In the genomic region with DNA sequence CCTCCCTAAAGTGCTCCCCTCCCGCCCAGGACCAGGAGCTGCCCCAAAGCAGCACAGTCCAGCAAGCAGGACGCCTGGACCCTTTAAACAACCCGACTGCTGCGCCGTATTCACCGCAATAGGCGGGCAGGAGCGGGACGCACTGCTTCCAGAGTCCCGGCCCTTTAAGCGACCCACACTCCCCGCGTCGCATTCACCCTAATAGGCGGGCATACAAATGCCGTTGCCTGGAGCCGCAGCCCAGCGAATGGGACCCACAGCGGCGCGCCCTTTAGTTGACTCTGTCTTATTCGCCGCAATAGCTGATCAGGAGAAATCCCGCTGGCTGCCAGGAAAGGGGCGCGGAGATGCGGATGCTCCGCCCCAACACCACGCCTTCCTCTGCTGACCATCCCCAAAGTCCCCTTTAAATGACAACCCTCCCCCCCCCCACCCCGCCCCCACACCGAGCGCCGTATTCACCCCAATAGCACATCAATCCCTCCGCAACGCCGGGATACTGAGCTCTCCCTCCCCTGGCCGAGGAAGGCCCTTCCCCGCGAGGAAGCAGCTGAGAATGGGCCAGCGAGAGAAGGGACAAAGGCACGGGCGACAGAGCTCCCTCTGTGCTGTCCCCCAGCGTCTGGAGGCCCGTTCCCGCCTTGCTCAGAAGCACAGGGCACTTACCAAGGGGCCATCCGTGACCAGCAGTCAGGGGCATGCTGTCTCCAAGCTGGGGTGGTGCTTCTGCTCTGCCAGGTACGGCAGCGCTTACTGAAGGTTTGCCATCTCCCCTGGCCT, we compare ENCODE assay signal across 9 cellular contexts. TPM values are rescaled to one million over a fixed set of nuclear protein-coding genes. Genes with fewer than 3 reads are reported as not detected.
DNase-seq lines count a peak whose midpoint lies in the region; ATAC-seq, FAIRE-seq and TF ChIP-seq lines count a peak whose summit lies in the region.
"Had no signal": no experiment of that assay in that cellular context is flagged by ENCODE, and none has a peak within 500 bp of the region (broad histone marks: within the 10 kb centered on the region; RNA-seq: fewer than 3 reads in every experiment).

No MANE protein-coding gene starts in this region.

- FAIRE-seq in kidney (lab: Jason Lieb, UNC): no peak

- POLR2A ChIA-PET in activated CD4-positive, alpha-beta T cell treated with anti-CD3 and anti-CD28 coated beads, Interleukin-2, amount 10 ng/mL, durations not matched to agents 7 days and 5 days (lab: Charles Lee): no interaction called here

- peak overlapping the region; percentile 73 to 80 for H3K27ac ChIP-seq in kidney (ENCODE audit: low read depth in 2 of 2, low read length in 2 of 2)

- TF ChIP-seq CTCF in kidney (IDR thresholded peaks at IDR 0.05; ENCODE audit: borderline replicate concordance, extremely low read depth, insufficient read depth): no peak
- no peak for TF ChIP-seq CTCF in GM13977 (IDR thresholded peaks at IDR 0.05; ENCODE audit: extremely low read depth, insufficient read depth, missing control alignments)

- no peak for ATAC-seq in HG03159 (IDR thresholded peaks at IDR 0.05; ENCODE audit: unreplicated experiment)

- CTCF ChIA-PET in activated CD4-positive, alpha-beta T cell treated with anti-CD3 and anti-CD28 coated beads, Interleukin-2, amount 10 ng/mL, durations not matched to agents 7 days and 5 days (lab: Charles Lee): interaction anchor here (0.7 kb wide), 1 partner anchor 11 kb away, joined by 3 read pairs; no protein-coding TSS in a partner anchor

- H3K9me3 ChIP-seq in kidney (ENCODE audit: control insufficient read depth in 1 of 2, low read length in 2 of 2) (no peaks in the 10 kb centered on the region), skeletal muscle satellite cell (replicated peaks; ENCODE audit: low read length) (no peaks in the 10 kb centered on the region)

- no peaks in the 10 kb centered on the region for H3K9me3 Mint-ChIP-seq in activated CD4-positive, alpha-beta T cell treated with anti-CD3 and anti-CD28 coated beads, Interleukin-2, amount 10 ng/mL, durations not matched to agents 7 days and 5 days
- H3K9me3 Mint-ChIP-seq: activated T-cell treated with anti-CD3 and anti-CD28 coated beads, Interleukin-2, amount 50 U/mL, for 4 hours had no signal

- DNase-seq in activated CD4-positive, alpha-beta T cell treated with anti-CD3 and anti-CD28 coated beads, Interleukin-2, amount 10 ng/mL, durations not matched to agents 7 days and 5 days: peak; percentile 30
- no peak for DNase-seq in activated CD4-positive, alpha-beta T cell treated with anti-CD3 and anti-CD28 coated beads for 1 hour
- DNase-seq in OCI-M1 (lab: John Stamatoyannopoulos, UW) (peak; percentile 83), dedifferentiated amniotic fluid mesenchymal stem cell (ENCODE audit: extremely low spot score) (peak; percentile 85), kidney (peak; percentile 97), GM13977 (ENCODE audit: low spot score) (no peak)
- DNase-seq: activated T-cell treated with anti-CD3 and anti-CD28 coated beads, Interleukin-2, amount 50 U/mL, for 4 hours had no signal

- no peaks in the 10 kb centered on the region for H3K36me3 ChIP-seq in kidney (ENCODE audit: control insufficient read depth in 1 of 2, insufficient read depth in 2 of 2, low read length in 2 of 2)
- no peaks in the 10 kb centered on the region for H3K36me3 ChIP-seq in skeletal muscle satellite cell (ENCODE audit: insufficient read depth, low read length)

- H3K27me3 ChIP-seq in skeletal muscle satellite cell (ENCODE audit: control insufficient read depth, insufficient read depth, low read length): no peaks in the 10 kb centered on the region

- H3K4me1 ChIP-seq in kidney (ENCODE audit: control insufficient read depth in 1 of 2, insufficient read depth in 1 of 2, low read depth in 1 of 2, low read length in 2 of 2) (peaks cover 31 to 47% of the 10 kb centered on the region in 2 donors), skeletal muscle satellite cell (ENCODE audit: control insufficient read depth, insufficient read depth, low read length) (peaks cover 63% of the 10 kb centered on the region)

- intact Hi-C loops in kidney (cut with DNase I): no loop called here

- peak overlapping the region; percentile 97 for H3K4me2 ChIP-seq in skeletal muscle satellite cell (ENCODE audit: low read length)

- H3K4me3 Mint-ChIP-seq in activated CD4-positive, alpha-beta T cell treated with anti-CD3 and anti-CD28 coated beads, Interleukin-2, amount 10 ng/mL, durations not matched to agents 7 days and 5 days: no peak overlapping the region
- H3K4me3 Mint-ChIP-seq: activated T-cell treated with anti-CD3 and anti-CD28 coated beads, Interleukin-2, amount 50 U/mL, for 4 hours had no signal

- peak overlapping the region; percentile 39 to 70 for H3K9ac ChIP-seq in kidney (ENCODE audit: low read length in 2 of 2)
- peak overlapping the region; percentile 59 for H3K9ac ChIP-seq in skeletal muscle satellite cell (ENCODE audit: low read depth, low read length)

- no peaks in the 10 kb centered on the region for H3K36me3 Mint-ChIP-seq in activated CD4-positive, alpha-beta T cell treated with anti-CD3 and anti-CD28 coated beads, Interleukin-2, amount 10 ng/mL, durations not matched to agents 7 days and 5 days (ENCODE audit: low read depth)

- H3K4me3 ChIP-seq in kidney (ENCODE audit: low read length in 2 of 2) (peak overlapping the region; percentile 47 to 59), skeletal muscle satellite cell (ENCODE audit: low read length) (peak overlapping the region; percentile 75)

- peaks cover 11% of the 10 kb centered on the region for H3K4me1 Mint-ChIP-seq in activated CD4-positive, alpha-beta T cell treated with anti-CD3 and anti-CD28 coated beads, Interleukin-2, amount 10 ng/mL, durations not matched to agents 7 days and 5 days

- in situ Hi-C loops in GM13977 (cut with MboI; ENCODE audit: low pct_unique_long_range_greater_than_20kb, low sequenced_read_pairs, unreplicated experiment): no loop called here

- no peak overlapping the region for H3K27ac Mint-ChIP-seq in activated CD4-positive, alpha-beta T cell treated with anti-CD3 and anti-CD28 coated beads, Interleukin-2, amount 10 ng/mL, durations not matched to agents 7 days and 5 days

- H3K27me3 Mint-ChIP-seq in activated CD4-positive, alpha-beta T cell treated with anti-CD3 and anti-CD28 coated beads, Interleukin-2, amount 10 ng/mL, durations not matched to agents 7 days and 5 days: peaks cover 24% of the 10 kb centered on the region

RNA-seq across cellular contexts. Expression of gene OSBPL5, which starts 4.7 kb away (rescaled TPM):
- 10 to 100 TPM in 1 of 2 experiments, 1 to 10 TPM in 1; 9.6 to 12.0 TPM for total RNA-seq in activated CD4-positive, alpha-beta T cell treated with anti-CD3 and anti-CD28 coated beads, Interleukin-2, amount 10 ng/mL, durations not matched to agents 7 days and 5 days
- total RNA-seq in kidney: 63.0 TPM
- 8.5 TPM for polyA plus RNA-seq in kidney (ENCODE audit: insufficient read depth, low read depth, low replicate concordance)
- total RNA-seq in skeletal muscle satellite cell (2012; rRNA removed): 35.0 and 37.1 TPM in 2 replicates

RNA-seq across cellular contexts. Expression of gene MRGPRG, which starts 58.2 kb away (rescaled TPM):
- not detected for total RNA-seq in activated CD4-positive, alpha-beta T cell treated with anti-CD3 and anti-CD28 coated beads, Interleukin-2, amount 10 ng/mL, durations not matched to agents 7 days and 5 days
- total RNA-seq in kidney: not detected
- polyA plus RNA-seq in kidney (ENCODE audit: insufficient read depth, low read depth, low replicate concordance): not detected
- total RNA-seq in skeletal muscle satellite cell (2012; rRNA removed): not detected in 2 replicates
- total RNA-seq: activated T-cell treated with anti-CD3 and anti-CD28 coated beads, Interleukin-2, amount 50 U/mL, for 4 hours had no signal

Comparison
In these comparisons a context has a peak if more than half of its experiments do, and no peak if none do; other contexts are left out.
1. DNase-seq: peak in activated CD4-positive, alpha-beta T cell treated with anti-CD3 and anti-CD28 coated beads, Interleukin-2, amount 10 ng/mL, durations not matched to agents 7 days and 5 days (single experiment), OCI-M1 (single experiment), dedifferentiated amniotic fluid mesenchymal stem cell (single experiment) and kidney (single experiment); none in activated CD4-positive, alpha-beta T cell treated with anti-CD3 and anti-CD28 coated beads for 1 hour (single experiment) and GM13977 (single experiment).